In genomic region chr6:15331143-15331542, GRCh38 we compare ENCODE assay signal across 1 cellular context.
TF ChIP-seq lines count a peak whose summit lies in the region.

No MANE protein-coding gene starts in this region.

TF ChIP-seq in HepG2, 621 proteins besides CTCF, POLR2A, EP300 and RAD21 (continued from another document and continues in another):
- TF ChIP-seq TERF1 (CRISPR knock-in tag; IDR thresholded peaks at IDR 0.05) (no peak), ZNF839 (CRISPR knock-in tag; IDR thresholded peaks at IDR 0.05; ENCODE audit: borderline replicate concordance) (no peak), ZNF430 (CRISPR knock-in tag; IDR thresholded peaks at IDR 0.05) (no peak), RBFOX2 (IDR thresholded peaks at IDR 0.05; ENCODE audit: low read depth, low read length) (no peak), ZNF383 (CRISPR knock-in tag; IDR thresholded peaks at IDR 0.05; ENCODE audit: borderline replicate concordance) (no peak), ZSCAN21 (CRISPR knock-in tag; IDR thresholded peaks at IDR 0.05; ENCODE audit: borderline replicate concordance) (no peak), ZNF263 (CRISPR knock-in tag; IDR thresholded peaks at IDR 0.05) (no peak), ZIK1 (CRISPR knock-in tag; IDR thresholded peaks at IDR 0.05; ENCODE audit: borderline replicate concordance, low read depth) (no peak), RARA (CRISPR knock-in tag; IDR thresholded peaks at IDR 0.05) (peak; percentile 71), NR2F2 (IDR thresholded peaks at IDR 0.05; ENCODE audit: borderline replicate concordance, low read depth) (peak; percentile 41; the same call in 1 of the 2 replicates), GABPB1 (CRISPR knock-in tag; IDR thresholded peaks at IDR 0.05) (no peak), PITX1 (CRISPR knock-in tag; IDR thresholded peaks at IDR 0.05) (no peak), SAP130 (CRISPR knock-in tag; IDR thresholded peaks at IDR 0.05; ENCODE audit: low read depth) (peak; percentile 29; the same call in 1 of the 2 replicates), MNT (IDR thresholded peaks at IDR 0.05) (no peak), NKX3-1 (CRISPR knock-in tag; IDR thresholded peaks at IDR 0.05) (no peak), PTBP1 (IDR thresholded peaks at IDR 0.05; ENCODE audit: low read depth, low read length, poor library complexity, severe bottlenecking) (no peak), AKAP8 (CRISPR knock-in tag; IDR thresholded peaks at IDR 0.05) (no peak), GATA4 (IDR thresholded peaks at IDR 0.05; ENCODE audit: borderline replicate concordance, low read depth) (no peak), NFKBIZ (CRISPR knock-in tag; IDR thresholded peaks at IDR 0.05) (no peak), RBM22 (optimal IDR thresholded peaks at IDR 0.05; ENCODE audit: low read length) (no peak), FOXC1 (CRISPR knock-in tag; IDR thresholded peaks at IDR 0.05; ENCODE audit: borderline replicate concordance) (no peak), HCFC1 (IDR thresholded peaks at IDR 0.05; ENCODE audit: low read depth, low read length) (no peak), PRMT3 (CRISPR knock-in tag; IDR thresholded peaks at IDR 0.05; ENCODE audit: borderline replicate concordance, low read depth) (no peak), SCMH1 (CRISPR knock-in tag; IDR thresholded peaks at IDR 0.05; ENCODE audit: borderline replicate concordance) (no peak), ZNF530 (CRISPR knock-in tag; IDR thresholded peaks at IDR 0.05; ENCODE audit: low read depth) (no peak), ZNF644 (CRISPR knock-in tag; IDR thresholded peaks at IDR 0.05; ENCODE audit: low read depth) (0 out of 2 replicates have a peak, but pooled peaks have one; percentile 49), ARID5B (CRISPR knock-in tag; IDR thresholded peaks at IDR 0.05) (peak; percentile 83), ZNF431 (CRISPR knock-in tag; IDR thresholded peaks at IDR 0.05; ENCODE audit: borderline replicate concordance, low read depth) (peak; percentile 43; the same call in 1 of the 2 replicates), TBX3 (IDR thresholded peaks at IDR 0.05; ENCODE audit: borderline replicate concordance) (no peak), ATRX (CRISPR knock-in tag; IDR thresholded peaks at IDR 0.05; ENCODE audit: borderline replicate concordance) (no peak), ZNF513 (CRISPR knock-in tag; conservative IDR thresholded peaks at IDR 0.05) (no peak), ZSCAN22 (CRISPR knock-in tag; IDR thresholded peaks at IDR 0.05) (no peak), SP4 (CRISPR knock-in tag; IDR thresholded peaks at IDR 0.05) (no peak), ZNF484 (CRISPR knock-in tag; IDR thresholded peaks at IDR 0.05; ENCODE audit: borderline replicate concordance, low read depth) (no peak), TRIM24 (CRISPR knock-in tag; IDR thresholded peaks at IDR 0.05) (no peak), ZNF646 (CRISPR knock-in tag; IDR thresholded peaks at IDR 0.05) (no peak)
- TF ChIP-seq, protein P1, sequence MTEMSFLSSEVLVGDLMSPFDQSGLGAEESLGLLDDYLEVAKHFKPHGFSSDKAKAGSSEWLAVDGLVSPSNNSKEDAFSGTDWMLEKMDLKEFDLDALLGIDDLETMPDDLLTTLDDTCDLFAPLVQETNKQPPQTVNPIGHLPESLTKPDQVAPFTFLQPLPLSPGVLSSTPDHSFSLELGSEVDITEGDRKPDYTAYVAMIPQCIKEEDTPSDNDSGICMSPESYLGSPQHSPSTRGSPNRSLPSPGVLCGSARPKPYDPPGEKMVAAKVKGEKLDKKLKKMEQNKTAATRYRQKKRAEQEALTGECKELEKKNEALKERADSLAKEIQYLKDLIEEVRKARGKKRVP (CRISPR knock-in tag; IDR thresholded peaks at IDR 0.05), result peak in 1 of 2 experiments; percentile 82; a peak in 2 of 4 replicates
- TF ChIP-seq, protein P2, sequence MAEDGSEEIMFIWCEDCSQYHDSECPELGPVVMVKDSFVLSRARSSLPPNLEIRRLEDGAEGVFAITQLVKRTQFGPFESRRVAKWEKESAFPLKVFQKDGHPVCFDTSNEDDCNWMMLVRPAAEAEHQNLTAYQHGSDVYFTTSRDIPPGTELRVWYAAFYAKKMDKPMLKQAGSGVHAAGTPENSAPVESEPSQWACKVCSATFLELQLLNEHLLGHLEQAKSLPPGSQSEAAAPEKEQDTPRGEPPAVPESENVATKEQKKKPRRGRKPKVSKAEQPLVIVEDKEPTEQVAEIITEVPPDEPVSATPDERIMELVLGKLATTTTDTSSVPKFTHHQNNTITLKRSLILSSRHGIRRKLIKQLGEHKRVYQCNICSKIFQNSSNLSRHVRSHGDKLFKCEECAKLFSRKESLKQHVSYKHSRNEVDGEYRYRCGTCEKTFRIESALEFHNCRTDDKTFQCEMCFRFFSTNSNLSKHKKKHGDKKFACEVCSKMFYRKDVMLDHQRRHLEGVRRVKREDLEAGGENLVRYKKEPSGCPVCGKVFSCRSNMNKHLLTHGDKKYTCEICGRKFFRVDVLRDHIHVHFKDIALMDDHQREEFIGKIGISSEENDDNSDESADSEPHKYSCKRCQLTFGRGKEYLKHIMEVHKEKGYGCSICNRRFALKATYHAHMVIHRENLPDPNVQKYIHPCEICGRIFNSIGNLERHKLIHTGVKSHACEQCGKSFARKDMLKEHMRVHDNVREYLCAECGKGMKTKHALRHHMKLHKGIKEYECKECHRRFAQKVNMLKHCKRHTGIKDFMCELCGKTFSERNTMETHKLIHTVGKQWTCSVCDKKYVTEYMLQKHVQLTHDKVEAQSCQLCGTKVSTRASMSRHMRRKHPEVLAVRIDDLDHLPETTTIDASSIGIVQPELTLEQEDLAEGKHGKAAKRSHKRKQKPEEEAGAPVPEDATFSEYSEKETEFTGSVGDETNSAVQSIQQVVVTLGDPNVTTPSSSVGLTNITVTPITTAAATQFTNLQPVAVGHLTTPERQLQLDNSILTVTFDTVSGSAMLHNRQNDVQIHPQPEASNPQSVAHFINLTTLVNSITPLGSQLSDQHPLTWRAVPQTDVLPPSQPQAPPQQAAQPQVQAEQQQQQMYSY (CRISPR knock-in tag; IDR thresholded peaks at IDR 0.05), result no peak
- TF ChIP-seq, protein P3, sequence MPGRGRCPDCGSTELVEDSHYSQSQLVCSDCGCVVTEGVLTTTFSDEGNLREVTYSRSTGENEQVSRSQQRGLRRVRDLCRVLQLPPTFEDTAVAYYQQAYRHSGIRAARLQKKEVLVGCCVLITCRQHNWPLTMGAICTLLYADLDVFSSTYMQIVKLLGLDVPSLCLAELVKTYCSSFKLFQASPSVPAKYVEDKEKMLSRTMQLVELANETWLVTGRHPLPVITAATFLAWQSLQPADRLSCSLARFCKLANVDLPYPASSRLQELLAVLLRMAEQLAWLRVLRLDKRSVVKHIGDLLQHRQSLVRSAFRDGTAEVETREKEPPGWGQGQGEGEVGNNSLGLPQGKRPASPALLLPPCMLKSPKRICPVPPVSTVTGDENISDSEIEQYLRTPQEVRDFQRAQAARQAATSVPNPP (CRISPR knock-in tag; IDR thresholded peaks at IDR 0.05), result no peak
- TF ChIP-seq, protein P4, sequence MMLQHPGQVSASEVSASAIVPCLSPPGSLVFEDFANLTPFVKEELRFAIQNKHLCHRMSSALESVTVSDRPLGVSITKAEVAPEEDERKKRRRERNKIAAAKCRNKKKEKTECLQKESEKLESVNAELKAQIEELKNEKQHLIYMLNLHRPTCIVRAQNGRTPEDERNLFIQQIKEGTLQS (CRISPR knock-in tag; IDR thresholded peaks at IDR 0.05), result peak; percentile 88
